8 cellular contexts compared by ENCODE assay signal in genomic region chrX:24371391-24371972, GRCh38. TPM values are rescaled to one million over a fixed set of nuclear protein-coding genes. Genes with fewer than 3 reads are reported as not detected.
DNase-seq lines count a peak whose midpoint lies in the region; ATAC-seq and TF ChIP-seq lines count a peak whose summit lies in the region.

No MANE protein-coding gene starts in this region.

- H3K27me3 Mint-ChIP-seq in mesothelial cell of epicardium (ENCODE audit: low read depth): peaks cover 37% of the 10 kb centered on the region

- H3K36me3 Mint-ChIP-seq in mesothelial cell of epicardium: no peaks in the 10 kb centered on the region

- ATAC-seq in HG02759 (IDR thresholded peaks at IDR 0.05; ENCODE audit: unreplicated experiment) (peak; percentile 68), GM21619 (IDR thresholded peaks at IDR 0.05; ENCODE audit: unreplicated experiment) (no peak)

- peaks cover 17% of the 10 kb centered on the region for H3K4me1 Mint-ChIP-seq in mesothelial cell of epicardium

- TF ChIP-seq CTCF in mesothelial cell of epicardium (IDR thresholded peaks at IDR 0.05; ENCODE audit: unreplicated experiment): peak; percentile 77

- H3K27ac Mint-ChIP-seq in mesothelial cell of epicardium: no peak overlapping the region

- no peaks in the 10 kb centered on the region for H3K9me3 Mint-ChIP-seq in mesothelial cell of epicardium

- peak overlapping the region; percentile 60 for H3K4me3 Mint-ChIP-seq in mesothelial cell of epicardium

- DNase-seq in GDM1 (lab: John Stamatoyannopoulos, UW): peak; percentile 31
- peak; percentile 58 for DNase-seq in NCI-H345 treated with DMSO at 0.1 percent for 48 hours (lab: John Stamatoyannopoulos, UW; ENCODE audit: unreplicated experiment)
- peak; percentile 48 to 52 for DNase-seq in activated CD4-positive, alpha-beta T cell treated with anti-CD3 and anti-CD28 coated beads, Interleukin-2, amount 50 U/mL, for 4 hours
- DNase-seq in effector CD4-positive, alpha-beta T cell: peak; percentile 40
- peak in 1 of 2 experiments; percentile 70 for DNase-seq in mesothelial cell of epicardium (ENCODE audit: low spot score in 2 of 2, unreplicated experiment in 2 of 2)
- DNase-seq in stimulated activated CD8-positive, alpha-beta memory T cell treated with anti-CD3 and anti-CD28 coated beads, Interleukin-7, amount 100 ng/mL, for 1 hour (ENCODE audit: low read depth in 2 of 2): peak; percentile 7 to 15

RNA-seq across cellular contexts. Expression of gene SUPT20HL1, which starts 11.0 kb away (rescaled TPM):
- total RNA-seq in mesothelial cell of epicardium: not detected in 3 replicates

RNA-seq across cellular contexts. Expression of gene SUPT20HL2, which starts 57.6 kb away (rescaled TPM):
- total RNA-seq in mesothelial cell of epicardium: not detected in 3 replicates
